Comparison of ENCODE assay signal across 1 cellular context in the genomic region with DNA sequence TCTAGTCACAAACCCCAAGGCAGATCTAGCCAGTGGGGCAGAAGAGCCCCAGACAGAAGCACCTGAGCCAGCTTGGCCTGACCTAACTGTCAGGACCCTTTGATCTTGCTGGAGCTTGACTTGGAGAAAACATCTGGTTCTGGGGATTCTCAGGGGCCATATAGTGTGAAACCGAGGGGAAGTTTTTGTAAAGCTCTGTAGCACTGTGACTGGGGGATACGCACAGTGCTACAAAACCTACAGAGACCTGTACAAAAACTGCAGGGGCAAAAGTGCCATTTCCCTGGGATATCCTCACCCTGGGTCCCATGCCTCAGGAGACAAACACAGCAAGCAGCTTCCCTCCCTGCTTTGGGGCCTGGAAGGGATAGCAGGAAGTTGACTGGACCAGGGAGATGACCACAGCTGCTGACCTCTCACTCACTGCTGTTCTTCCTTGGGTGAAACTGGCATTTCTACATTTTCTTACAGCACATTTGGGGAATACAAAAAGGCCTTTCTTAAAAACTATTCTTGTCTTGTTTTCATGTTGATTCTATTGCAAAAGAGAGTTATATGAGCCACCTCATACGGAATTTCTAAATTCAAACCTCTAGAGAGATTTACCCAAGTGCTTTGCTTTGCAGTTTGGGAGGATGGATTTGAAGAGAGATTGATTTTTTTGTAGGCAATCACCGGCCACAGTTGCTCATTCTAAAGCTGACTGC.
TF ChIP-seq lines count a peak whose summit lies in the region.

No MANE protein-coding gene starts in this region.

TF ChIP-seq in SK-N-SH, 30 proteins besides CTCF, POLR2A, EP300 and RAD21 (continued from another document):
- TF ChIP-seq, protein P1, sequence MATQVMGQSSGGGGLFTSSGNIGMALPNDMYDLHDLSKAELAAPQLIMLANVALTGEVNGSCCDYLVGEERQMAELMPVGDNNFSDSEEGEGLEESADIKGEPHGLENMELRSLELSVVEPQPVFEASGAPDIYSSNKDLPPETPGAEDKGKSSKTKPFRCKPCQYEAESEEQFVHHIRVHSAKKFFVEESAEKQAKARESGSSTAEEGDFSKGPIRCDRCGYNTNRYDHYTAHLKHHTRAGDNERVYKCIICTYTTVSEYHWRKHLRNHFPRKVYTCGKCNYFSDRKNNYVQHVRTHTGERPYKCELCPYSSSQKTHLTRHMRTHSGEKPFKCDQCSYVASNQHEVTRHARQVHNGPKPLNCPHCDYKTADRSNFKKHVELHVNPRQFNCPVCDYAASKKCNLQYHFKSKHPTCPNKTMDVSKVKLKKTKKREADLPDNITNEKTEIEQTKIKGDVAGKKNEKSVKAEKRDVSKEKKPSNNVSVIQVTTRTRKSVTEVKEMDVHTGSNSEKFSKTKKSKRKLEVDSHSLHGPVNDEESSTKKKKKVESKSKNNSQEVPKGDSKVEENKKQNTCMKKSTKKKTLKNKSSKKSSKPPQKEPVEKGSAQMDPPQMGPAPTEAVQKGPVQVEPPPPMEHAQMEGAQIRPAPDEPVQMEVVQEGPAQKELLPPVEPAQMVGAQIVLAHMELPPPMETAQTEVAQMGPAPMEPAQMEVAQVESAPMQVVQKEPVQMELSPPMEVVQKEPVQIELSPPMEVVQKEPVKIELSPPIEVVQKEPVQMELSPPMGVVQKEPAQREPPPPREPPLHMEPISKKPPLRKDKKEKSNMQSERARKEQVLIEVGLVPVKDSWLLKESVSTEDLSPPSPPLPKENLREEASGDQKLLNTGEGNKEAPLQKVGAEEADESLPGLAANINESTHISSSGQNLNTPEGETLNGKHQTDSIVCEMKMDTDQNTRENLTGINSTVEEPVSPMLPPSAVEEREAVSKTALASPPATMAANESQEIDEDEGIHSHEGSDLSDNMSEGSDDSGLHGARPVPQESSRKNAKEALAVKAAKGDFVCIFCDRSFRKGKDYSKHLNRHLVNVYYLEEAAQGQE (IDR thresholded peaks at IDR 0.05; ENCODE audit: low read depth, low read length): no peak
- no peak for TF ChIP-seq GATA2 (CRISPR knock-in tag; IDR thresholded peaks at IDR 0.05)
- TF ChIP-seq TAF1 (IDR thresholded peaks at IDR 0.05; ENCODE audit: borderline replicate concordance, low read depth, low read length): no peak
- TF ChIP-seq CHD2 (IDR thresholded peaks at IDR 0.05; ENCODE audit: low read length, partially characterized antibody): no peak
- no peak for TF ChIP-seq POLR2AphosphoS5 (IDR thresholded peaks at IDR 0.05; ENCODE audit: low read depth, low read length)
- no peak for TF ChIP-seq SIN3A (IDR thresholded peaks at IDR 0.05; ENCODE audit: borderline replicate concordance, low read depth, low read length)
TF ChIP-seq in SK-N-SH: peak in this region for 0.
